In genomic region chr1:179954494-179955317, GRCh38 we compare ENCODE assay signal across 8 cellular contexts. TPM values are rescaled to one million over a fixed set of nuclear protein-coding genes. Genes with fewer than 3 reads are reported as not detected.
DNase-seq lines count a peak whose midpoint lies in the region; ATAC-seq and TF ChIP-seq lines count a peak whose summit lies in the region.

TSS of gene CEP350 (plus strand) at chr1:179954810. CDS start at chr1:179986182, 31,372 bp downstream.

- peak; percentile 87 to 97 (median 90) for ATAC-seq in natural killer cell

- H3K9me3 Mint-ChIP-seq in natural killer cell, result no peaks in the 10 kb centered on the region

- peaks cover 52 to 53% of the 10 kb centered on the region in 2 donors for H3K4me1 Mint-ChIP-seq in natural killer cell

- no peaks in the 10 kb centered on the region for H3K36me3 Mint-ChIP-seq in natural killer cell

- no peaks in the 10 kb centered on the region for H3K27me3 Mint-ChIP-seq in natural killer cell (ENCODE audit: low read depth in 2 of 2)

- intact Hi-C loops in natural killer cell (cut with micrococcal nuclease), result loop anchor here (1.0 to 10.0 kb wide), 3 partner anchors 72 to 238 kb away; partner anchors contain the start of genes QSOX1 and TOR1AIP1

- peak within 1 kb of the TSS; percentile 95 to 96 for H3K27ac Mint-ChIP-seq in natural killer cell

- H3K4me3 Mint-ChIP-seq in natural killer cell, result peak within 1 kb of the TSS; percentile 93

- H3K36me3 ChIP-seq in H7 (replicated peaks; ENCODE audit: control insufficient read depth, insufficient read depth, low read length), result no peaks in the 10 kb centered on the region

- no peaks in the 10 kb centered on the region for H3K27me3 ChIP-seq in H7 (ENCODE audit: control insufficient read depth, insufficient read depth, low read length)

- DNase-seq in ELF-1 (ENCODE audit: low read depth, low spot score) (peak; percentile 99), H7 (peak; percentile 87), M059J (ENCODE audit: low read depth) (peak; percentile 99), SHP77 (lab: John Stamatoyannopoulos, UW) (peak; percentile 97), fibroblast of peridontal ligament (ENCODE audit: extremely low read depth) (peak; percentile 100), natural killer cell (peak; percentile 95)
- peak; percentile 96 for DNase-seq in activated effector memory CD4-positive, alpha-beta T cell treated with Interleukin-2 at 50 U/mL for 16 hours
- peak; percentile 97 for DNase-seq in stimulated activated naive CD4-positive, alpha-beta T cell treated with Interleukin-2 at 50 U/mL for 16 hours (lab: John Stamatoyannopoulos, UW)

- H3K4me3 ChIP-seq in H7 (ENCODE audit: insufficient read depth, low read depth, low read length), result peak within 1 kb of the TSS; percentile 99

- no peak for TF ChIP-seq CTCF in natural killer cell (IDR thresholded peaks at IDR 0.05)

RNA-seq across cellular contexts. Expression of gene CEP350, which starts in this region (rescaled TPM):
- total RNA-seq in H7 (2014; rRNA removed; shearing (Covaris generic)), result 22.2 and 41.0 TPM in 2 replicates
- total RNA-seq in M059J (2014; rRNA removed; shearing (Covaris generic)), result 18.0 and 24.5 TPM in 2 replicates
- total RNA-seq in natural killer cell, result 10 to 100 TPM; 66.9 to 83.7 (median 75.3) TPM

Comparison
In these comparisons a context has a peak if more than half of its experiments do, and no peak if none do; other contexts are left out.
1. Peak in every context shown above with its lines: DNase-seq, ATAC-seq and H3K4me3 ChIP-seq.